In the genomic region with DNA sequence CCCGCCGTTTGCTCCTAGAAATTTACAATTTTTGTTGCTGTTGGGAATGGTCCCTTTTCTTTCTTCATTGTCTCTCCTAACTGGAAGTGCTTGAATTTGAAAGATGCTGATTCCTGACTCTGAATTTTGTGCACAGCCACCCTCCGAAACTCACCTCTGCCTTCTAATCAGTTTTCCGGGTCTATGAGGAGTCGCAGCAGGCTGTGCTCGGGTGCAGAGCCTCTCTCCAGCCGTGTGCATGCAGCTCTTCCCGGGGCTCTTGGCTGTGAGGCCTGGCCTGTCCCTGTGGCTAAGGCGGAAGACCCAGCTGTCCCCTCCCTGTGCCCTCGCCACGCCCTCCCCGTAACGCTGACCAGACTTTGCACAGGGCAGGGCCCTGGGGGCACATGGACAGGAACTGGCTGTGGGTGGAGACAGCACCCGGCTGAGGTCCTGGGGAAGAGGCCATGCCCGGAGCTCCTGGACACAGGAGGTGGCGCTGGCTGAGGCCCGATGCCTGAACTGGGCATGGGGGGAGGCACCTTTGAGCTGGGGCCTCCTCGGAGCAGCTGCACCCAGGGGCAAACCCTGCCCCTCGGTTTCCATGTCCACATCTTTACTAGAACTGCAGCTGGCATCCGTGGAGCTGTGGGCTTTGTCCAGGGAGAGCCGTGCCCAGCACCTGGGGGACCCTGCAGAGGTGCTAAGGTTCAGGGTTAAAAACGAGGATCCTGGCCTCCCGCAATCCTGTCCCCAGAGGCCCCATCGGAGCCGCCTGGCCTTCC, we compare ENCODE assay signal across 14 cellular contexts. TPM values are rescaled to one million over a fixed set of nuclear protein-coding genes. Genes with fewer than 3 reads are reported as not detected.
DNase-seq lines count a peak whose midpoint lies in the region; ATAC-seq and TF ChIP-seq lines count a peak whose summit lies in the region.
"Had no signal": no experiment of that assay in that cellular context is flagged by ENCODE, and none has a peak within 500 bp of the region (broad histone marks: within the 10 kb centered on the region; RNA-seq: fewer than 3 reads in every experiment).

No MANE protein-coding gene starts in this region.

- no peaks in the 10 kb centered on the region for H3K36me3 ChIP-seq in mucosa of descending colon (ENCODE audit: low read depth)
- H3K36me3 ChIP-seq in upper lobe of left lung: no peaks in the 10 kb centered on the region

- in situ Hi-C loops in GM13976 (cut with MboI; ENCODE audit: low sequenced_read_pairs, unreplicated experiment): no loop called here

- H3K27ac Mint-ChIP-seq in activated naive CD4-positive, alpha-beta T cell treated with anti-CD3 and anti-CD28 coated beads for 36 hours: no peak overlapping the region
- H3K27ac Mint-ChIP-seq in brain: peak overlapping the region in 4 of 5 experiments; percentile 24 to 67 (median 55)
- H3K27ac Mint-ChIP-seq: B cell had no signal

- H3K27me3 ChIP-seq in upper lobe of left lung: no peaks in the 10 kb centered on the region

- peak; percentile 2 for DNase-seq in activated naive CD4-positive, alpha-beta T cell treated with anti-CD3 and anti-CD28 coated beads for 36 hours
- no peak for DNase-seq in activated naive CD4-positive, alpha-beta T cell treated with Interleukin-2 at 50 U/mL for 16 hours
- DNase-seq in mucosa of descending colon (peak; percentile 89 to 94 (median 93)), upper lobe of left lung (peak; percentile 46 to 66), KG1 (lab: John Stamatoyannopoulos, UW) (no peak), NCI-H2227 (lab: John Stamatoyannopoulos, UW; ENCODE audit: unreplicated experiment) (no peak), GM13976 (ENCODE audit: low spot score) (no peak)
- DNase-seq: NCI-H446; stimulated activated CD4-positive, alpha-beta T cell treated with anti-CD3 and anti-CD28 coated beads, Interleukin-12 subunit alpha, Interleukin-12 subunit beta, amount 100 ng/mL, for 4 hours; T-helper 9 cell had no signal

- no peaks in the 10 kb centered on the region for H3K27me3 Mint-ChIP-seq in activated naive CD4-positive, alpha-beta T cell treated with anti-CD3 and anti-CD28 coated beads for 36 hours (ENCODE audit: low read depth)
- peaks cover 6% of the 10 kb centered on the region for H3K27me3 Mint-ChIP-seq in brain
- H3K27me3 Mint-ChIP-seq: B cell; stimulated activated naive CD8-positive, alpha-beta T cell treated with anti-CD3 and anti-CD28 coated beads, Interleukin-15, amount 100 ng/mL, for 72 hours had no signal

- no peak overlapping the region for H3K4me3 Mint-ChIP-seq in activated naive CD4-positive, alpha-beta T cell treated with anti-CD3 and anti-CD28 coated beads for 36 hours
- H3K4me3 Mint-ChIP-seq in brain: no peak overlapping the region
- H3K4me3 Mint-ChIP-seq: stimulated activated naive CD8-positive, alpha-beta T cell treated with anti-CD3 and anti-CD28 coated beads, Interleukin-15, amount 100 ng/mL, for 72 hours had no signal

- WGBS in upper lobe of left lung, 2 donors: 69 to 72% methylated on average over 8 to 23 of the region's 25 CpGs

- intact Hi-C loops in activated naive CD4-positive, alpha-beta T cell treated with anti-CD3 and anti-CD28 coated beads for 36 hours (cut with micrococcal nuclease): loop anchor here (5.0 kb wide), 1 partner anchor 667 kb away; a partner anchor contains a TSS
- intact Hi-C loops in mucosa of descending colon (cut with DNase I, micrococcal nuclease): no loop called here

- TF ChIP-seq CTCF in brain (conservative IDR thresholded peaks at IDR 0.05) (no peak), mucosa of descending colon (IDR thresholded peaks at IDR 0.05) (no peak), upper lobe of left lung (IDR thresholded peaks at IDR 0.05) (no peak), GM13976 (IDR thresholded peaks at IDR 0.05; ENCODE audit: borderline replicate concordance, control extremely low read depth, extremely low read depth, insufficient read depth, missing control alignments) (no peak)

- H3K27ac ChIP-seq in upper lobe of left lung: peak overlapping the region; percentile 22 to 93 (median 74)
- H3K27ac ChIP-seq: KMS-11 had no signal

- H3K4me3 ChIP-seq in mucosa of descending colon (no peak overlapping the region), upper lobe of left lung (peak overlapping the region in 2 of 4 donors; percentile 1 to 40)

- ATAC-seq in mucosa of descending colon (peak; percentile 77), upper lobe of left lung (ENCODE audit: low FRiP score in 2 of 2) (no peak)
- ATAC-seq: stimulated activated naive CD8-positive, alpha-beta T cell treated with anti-CD3 and anti-CD28 coated beads, Interleukin-15, amount 100 ng/mL, for 72 hours had no signal

- H3K9me3 ChIP-seq in mucosa of descending colon (no peaks in the 10 kb centered on the region), upper lobe of left lung (no peaks in the 10 kb centered on the region)

- H3K9me3 Mint-ChIP-seq in activated naive CD4-positive, alpha-beta T cell treated with anti-CD3 and anti-CD28 coated beads for 36 hours: no peaks in the 10 kb centered on the region
- no peaks in the 10 kb centered on the region for H3K9me3 Mint-ChIP-seq in brain
- H3K9me3 Mint-ChIP-seq: stimulated activated naive CD8-positive, alpha-beta T cell treated with anti-CD3 and anti-CD28 coated beads, Interleukin-15, amount 100 ng/mL, for 72 hours had no signal

- peaks cover 18% of the 10 kb centered on the region for H3K4me1 Mint-ChIP-seq in activated naive CD4-positive, alpha-beta T cell treated with anti-CD3 and anti-CD28 coated beads for 36 hours (ENCODE audit: low read depth)
- H3K4me1 Mint-ChIP-seq in brain: peaks cover 31% of the 10 kb centered on the region

- no peak for TF ChIP-seq POLR2A in upper lobe of left lung (IDR thresholded peaks at IDR 0.05)

- CTCF ChIA-PET in activated naive CD4-positive, alpha-beta T cell treated with anti-CD3 and anti-CD28 coated beads for 36 hours (lab: Charles Lee): no interaction called here

- peaks cover 55% of the 10 kb centered on the region for H3K4me1 ChIP-seq in mucosa of descending colon (ENCODE audit: low read depth)
- H3K4me1 ChIP-seq in upper lobe of left lung: peaks cover 70 to 88% (median 86%) of the 10 kb centered on the region in 4 donors

- no peak for TF ChIP-seq EP300 in upper lobe of left lung (IDR thresholded peaks at IDR 0.05)

- H3K36me3 Mint-ChIP-seq in activated naive CD4-positive, alpha-beta T cell treated with anti-CD3 and anti-CD28 coated beads for 36 hours (ENCODE audit: low read depth): no peaks in the 10 kb centered on the region
- H3K36me3 Mint-ChIP-seq in brain: no peaks in the 10 kb centered on the region

RNA-seq across cellular contexts. Expression of a gene that starts 32.6 kb away (rescaled TPM):
- 1 to 10 TPM; 4.8 to 5.5 TPM for total RNA-seq in activated naive CD4-positive, alpha-beta T cell treated with anti-CD3 and anti-CD28 coated beads for 36 hours
- polyA plus RNA-seq in brain (ENCODE audit: insufficient read depth, low read depth, low replicate concordance): 3.1 TPM
- 10 to 100 TPM; 19.6 to 42.1 (median 41.4) TPM for total RNA-seq in mucosa of descending colon
- total RNA-seq in upper lobe of left lung: 10 to 100 TPM; 23.2 to 81.3 (median 50.8) TPM

RNA-seq across cellular contexts. Expression of a gene that starts 43.9 kb away (rescaled TPM):
- 100 to 1,000 TPM; 136 to 140 TPM for total RNA-seq in activated naive CD4-positive, alpha-beta T cell treated with anti-CD3 and anti-CD28 coated beads for 36 hours
- polyA plus RNA-seq in brain (ENCODE audit: insufficient read depth, low read depth, low replicate concordance): 208 TPM
- 100 to 1,000 TPM; 151 to 188 (median 168) TPM for total RNA-seq in mucosa of descending colon
- 100 to 1,000 TPM; 142 to 483 (median 213) TPM for total RNA-seq in upper lobe of left lung

Comparison
In these comparisons a context has a peak if more than half of its experiments do, and no peak if none do; other contexts are left out.
1. DNase-seq: peak in activated naive CD4-positive, alpha-beta T cell treated with anti-CD3 and anti-CD28 coated beads for 36 hours (single experiment), mucosa of descending colon (3 of 3) and upper lobe of left lung (2 of 2); none in activated naive CD4-positive, alpha-beta T cell treated with Interleukin-2 at 50 U/mL for 16 hours (single experiment), KG1 (single experiment), NCI-H2227 (single experiment) and GM13976 (single experiment).